Comparison of ENCODE assay signal across 2 cellular contexts in the genomic region with DNA sequence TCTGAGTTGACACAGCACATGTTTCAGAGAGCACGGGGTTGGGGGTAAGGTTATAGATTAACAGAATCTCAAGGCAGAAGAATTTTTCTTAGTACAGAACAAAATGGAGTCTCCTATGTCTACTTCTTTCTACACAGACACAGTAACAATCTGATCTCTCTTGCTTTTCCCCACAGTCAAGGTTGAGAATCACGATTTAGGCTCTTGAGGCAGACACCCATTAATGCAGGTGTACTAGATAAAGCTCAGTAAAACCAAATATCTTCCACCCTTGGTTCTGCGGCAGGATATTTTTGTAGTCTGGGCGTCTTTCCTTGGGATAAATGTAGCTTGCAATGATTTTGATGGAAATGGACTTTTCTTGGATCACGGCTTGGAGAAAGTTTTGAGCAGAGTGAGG. TPM values are rescaled to one million over a fixed set of nuclear protein-coding genes. Genes with fewer than 3 reads are reported as not detected.
"Had no signal": no experiment of that assay in that cellular context is flagged by ENCODE, and none has a peak within 500 bp of the region (broad histone marks: within the 10 kb centered on the region; RNA-seq: fewer than 3 reads in every experiment).

No MANE protein-coding gene starts in this region.

RNA-seq across cellular contexts. Expression of gene SLC52A1, which starts 40.2 kb away (rescaled TPM):
- total RNA-seq: cardiac muscle cell, Right ventricle myocardium inferior had no signal
- polyA plus RNA-seq: cardiac muscle cell had no signal
